ENCODE assay signal across 28 cellular contexts in the genomic region with DNA sequence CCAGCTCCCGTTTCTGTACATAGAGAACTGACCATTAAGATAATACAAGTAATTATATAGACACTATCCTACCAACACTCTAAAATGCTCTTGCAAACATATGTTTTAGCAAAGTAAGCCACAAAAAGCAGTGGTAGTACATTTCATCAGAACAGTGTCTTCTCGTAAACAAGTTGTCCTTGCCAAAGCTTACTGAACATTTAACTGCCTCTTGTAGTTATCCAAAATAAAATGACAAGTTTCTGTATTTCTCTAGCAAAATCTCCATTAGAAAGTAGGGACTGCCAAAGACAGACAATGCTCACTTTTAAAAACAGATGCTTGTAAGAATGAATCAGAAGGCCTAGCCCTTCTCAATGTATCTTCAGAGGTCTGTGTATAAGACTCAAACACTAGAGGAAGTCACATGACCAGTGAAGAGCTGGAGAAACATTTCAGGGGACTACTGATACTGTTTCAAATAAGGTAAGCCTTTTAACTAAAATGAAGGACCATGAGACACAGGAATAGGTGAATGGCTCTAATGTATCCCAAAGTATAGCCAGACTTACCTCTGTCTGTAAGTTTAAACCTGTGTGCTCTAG. TPM values are rescaled to one million over a fixed set of nuclear protein-coding genes. Genes with fewer than 3 reads are reported as not detected.
A peak's percentile ranks its signal among the peaks of the same experiment; 100 is the strongest.
DNase-seq lines count a peak whose midpoint lies in the region; ATAC-seq, FAIRE-seq and TF ChIP-seq lines count a peak whose summit lies in the region.
"Had no signal": no experiment of that assay in that cellular context is flagged by ENCODE, and none has a peak within 500 bp of the region (broad histone marks: within the 10 kb centered on the region; RNA-seq: fewer than 3 reads in every experiment).

No MANE protein-coding gene starts in this region.

- H3K27me3 ChIP-seq in adipocyte (replicated peaks; ENCODE audit: control insufficient read depth, insufficient read depth, low read length) (no peaks in the 10 kb centered on the region), gastrocnemius medialis (no peaks in the 10 kb centered on the region), Karpas-422 (ENCODE audit: low read length) (0 out of 2 replicates have a peak, but pooled peaks cover 10% of the 10 kb centered on the region)
- H3K27me3 ChIP-seq: hepatocyte, right lobe of liver had no signal

- no peaks in the 10 kb centered on the region for H3K36me3 ChIP-seq in adipocyte (ENCODE audit: control insufficient read depth, insufficient read depth, low read length, severe bottlenecking)
- H3K36me3 ChIP-seq in gastrocnemius medialis: no peaks in the 10 kb centered on the region
- H3K36me3 ChIP-seq in Karpas-422 (ENCODE audit: insufficient read depth, low read length): no peaks in the 10 kb centered on the region
- H3K36me3 ChIP-seq: BE2C, neural progenitor cell, right lobe of liver had no signal

- TF ChIP-seq CTCF in gastrocnemius medialis (IDR thresholded peaks at IDR 0.05 in 4 of 5, conservative IDR thresholded peaks at IDR 0.05 in 1 of 5): no peak

- intact Hi-C loops in gastrocnemius medialis (cut with DNase I; ENCODE audit: low total_unique reads): no loop called here

- in situ Hi-C loops in gastrocnemius medialis (cut with MboI; ENCODE audit: low sequenced_read_pairs in 4 of 4): no loop called here

- no peak overlapping the region for H3K4me3 ChIP-seq in adipocyte (ENCODE audit: low read length)
- H3K4me3 ChIP-seq in gastrocnemius medialis: no peak overlapping the region
- H3K4me3 ChIP-seq in Karpas-422 (ENCODE audit: low read length): no peak overlapping the region
- H3K4me3 ChIP-seq: hepatocyte, neural progenitor cell, right lobe of liver had no signal

- H3K9ac ChIP-seq in adipocyte (ENCODE audit: low read length) (peak overlapping the region; percentile 3), Karpas-422 (ENCODE audit: low read length) (no peak overlapping the region)
- H3K9ac ChIP-seq: neural progenitor cell had no signal

- no peaks in the 10 kb centered on the region for H3K79me2 ChIP-seq in Karpas-422 (ENCODE audit: low read length)
- H3K79me2 ChIP-seq: hepatocyte had no signal

- TF ChIP-seq POLR2A in gastrocnemius medialis (IDR thresholded peaks at IDR 0.05): no peak

- ATAC-seq in gastrocnemius medialis: peak in 1 of 2 donors; percentile 75
- no peak for ATAC-seq in GM19395 (IDR thresholded peaks at IDR 0.05; ENCODE audit: unreplicated experiment)
- no peak for ATAC-seq in HG03520 (IDR thresholded peaks at IDR 0.05; ENCODE audit: unreplicated experiment)
- ATAC-seq: left colon, right lobe of liver had no signal

- no peak overlapping the region for H2AFZ ChIP-seq in Karpas-422 (ENCODE audit: low read length)
- H2AFZ ChIP-seq: hepatocyte, neural progenitor cell had no signal

- H3K27ac ChIP-seq in gastrocnemius medialis: peak overlapping the region in 3 of 4 donors; percentile 22 to 48 (median 42)
- H3K27ac ChIP-seq in Karpas-422 (ENCODE audit: low read length): no peak overlapping the region
- H3K27ac ChIP-seq: hepatocyte, neural progenitor cell, right lobe of liver had no signal

- DNase-seq in GM19239 (ENCODE audit: insufficient read length, low spot score): no peak
- peak; percentile 15 for DNase-seq in adipocyte (ENCODE audit: low read depth)
- peak; percentile 63 for DNase-seq in fibroblast of gingiva (ENCODE audit: low read depth)
- DNase-seq in gastrocnemius medialis: no peak
- no peak for DNase-seq in Karpas-422
- no peak for DNase-seq in NCI-H2081 (lab: John Stamatoyannopoulos, UW)
- DNase-seq: activated CD4-positive, alpha-beta T cell treated with anti-CD3 and anti-CD28 coated beads for 4 hours; activated CD8-positive, alpha-beta memory T cell treated with anti-CD3 and anti-CD28 coated beads for 24 hours; activated effector memory CD4-positive, alpha-beta T cell treated with anti-CD3 and anti-CD28 coated beads, Interleukin-2, amount 50 U/mL, for 16 hours; activated naive CD8-positive, alpha-beta T cell treated with anti-CD3 and anti-CD28 coated beads for 36 hours; activated T-cell treated with anti-CD3 and anti-CD28 coated beads, Interleukin-2, amount 50 U/mL, for 1 hour; BE2C; cerebellar nuclear complex; DMS153; effector CD4-positive, alpha-beta T cell; H9; KBM-7; left colon; NCI-H146; NCI-H510A; posterior cingulate gyrus; right lobe of liver; stimulated activated naive CD4-positive, alpha-beta T cell treated with Interleukin-2 at 50 U/mL for 16 hours had no signal

- no peaks in the 10 kb centered on the region for H3K9me2 ChIP-seq in Karpas-422 (replicated peaks; ENCODE audit: insufficient read depth, low read length)

- FAIRE-seq in GM19239 (lab: Jason Lieb, UNC): peak; percentile 81
- FAIRE-seq: frontal cortex had no signal

- H3K9me3 ChIP-seq in adipocyte (ENCODE audit: control insufficient read depth, low read length) (no peaks in the 10 kb centered on the region), gastrocnemius medialis (no peaks in the 10 kb centered on the region), Karpas-422 (ENCODE audit: low read length) (no peaks in the 10 kb centered on the region)
- H3K9me3 ChIP-seq: BE2C, right lobe of liver had no signal

- H4K20me1 ChIP-seq in Karpas-422 (ENCODE audit: insufficient read depth, low read depth, low read length): no peaks in the 10 kb centered on the region

- H3K4me1 ChIP-seq in adipocyte (ENCODE audit: control insufficient read depth, insufficient read depth, low read length) (peaks cover 25% of the 10 kb centered on the region), gastrocnemius medialis (no peaks in the 10 kb centered on the region), Karpas-422 (ENCODE audit: low read length) (no peaks in the 10 kb centered on the region)
- H3K4me1 ChIP-seq: BE2C, neural progenitor cell had no signal

- no peak overlapping the region for H3K4me2 ChIP-seq in Karpas-422 (ENCODE audit: low read depth, low read length, poor library complexity, severe bottlenecking)
- H3K4me2 ChIP-seq: hepatocyte, neural progenitor cell had no signal

RNA-seq across cellular contexts. Expression of gene ZC3H12C, which starts 7.8 kb away (rescaled TPM):
- total RNA-seq in gastrocnemius medialis: 10 to 100 TPM; 20.9 to 41.1 (median 30.9) TPM
- not detected in 2 replicates for total RNA-seq in Karpas-422 (2014; rRNA removed; shearing (Covaris generic); ENCODE audit: low replicate concordance)

Comparison
In these comparisons a context has a peak if more than half of its experiments do, and no peak if none do; other contexts are left out.
1. DNase-seq: peak in adipocyte (single experiment) and fibroblast of gingiva (single experiment); none in GM19239 (single experiment), gastrocnemius medialis (0 of 2), Karpas-422 (single experiment) and NCI-H2081 (0 of 2).
2. RNA of gene ZC3H12C, which starts 7.8 kb away (total RNA-seq): 20.9 to 41.1 TPM in gastrocnemius medialis; not detected in Karpas-422; every median in the first group is over 10 times any median in the second.